In the genomic region with DNA sequence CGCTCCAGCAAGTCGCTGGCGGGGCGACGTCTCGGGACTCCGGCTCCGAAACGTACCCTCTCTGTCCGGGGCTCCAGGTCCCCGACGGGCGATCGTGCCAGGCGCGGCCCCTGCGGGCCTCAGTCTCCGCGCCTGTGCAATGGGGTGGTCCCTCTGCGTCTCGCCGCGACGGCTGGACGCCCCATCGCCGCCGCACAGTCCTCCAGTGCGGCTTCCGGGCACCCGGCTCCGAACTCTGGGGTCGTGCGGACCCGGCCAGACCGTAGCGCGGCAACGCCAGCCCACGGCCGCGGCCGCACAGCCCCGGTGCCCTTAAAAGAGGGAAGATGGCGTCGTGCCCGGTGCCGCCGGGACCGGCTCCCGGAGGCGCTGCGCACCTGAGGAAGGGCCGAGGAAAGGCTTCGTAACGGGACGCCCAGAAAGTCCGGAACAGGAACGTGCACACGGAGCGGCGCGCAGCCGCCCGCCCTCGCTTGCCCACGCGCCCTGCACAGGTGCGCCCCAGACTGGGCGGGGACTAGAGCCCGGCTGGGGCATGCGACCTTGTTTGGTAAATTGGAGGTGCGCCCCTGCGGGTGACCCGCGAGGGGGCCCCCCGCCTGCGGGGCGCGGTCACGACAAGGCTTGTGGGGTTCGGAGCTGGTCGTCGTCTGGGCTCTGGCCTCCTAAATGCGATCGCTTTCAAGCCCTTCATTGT, we compare ENCODE assay signal across 1 cellular context.
A peak's percentile ranks its signal among the peaks of the same experiment; 100 is the strongest.
TF ChIP-seq lines count a peak whose summit lies in the region.

No MANE protein-coding gene starts in this region.

TF ChIP-seq in K562, 482 proteins besides CTCF, POLR2A, EP300 and RAD21 (continues in another document):
- no peak for TF ChIP-seq ZNF134 (CRISPR knock-in tag; conservative IDR thresholded peaks at IDR 0.05)
- no peak for TF ChIP-seq ZNF695 (CRISPR knock-in tag; IDR thresholded peaks at IDR 0.05)
- no peak for TF ChIP-seq ASH1L (IDR thresholded peaks at IDR 0.05; ENCODE audit: borderline replicate concordance, low read depth, partially characterized antibody)
- TF ChIP-seq, protein P1, sequence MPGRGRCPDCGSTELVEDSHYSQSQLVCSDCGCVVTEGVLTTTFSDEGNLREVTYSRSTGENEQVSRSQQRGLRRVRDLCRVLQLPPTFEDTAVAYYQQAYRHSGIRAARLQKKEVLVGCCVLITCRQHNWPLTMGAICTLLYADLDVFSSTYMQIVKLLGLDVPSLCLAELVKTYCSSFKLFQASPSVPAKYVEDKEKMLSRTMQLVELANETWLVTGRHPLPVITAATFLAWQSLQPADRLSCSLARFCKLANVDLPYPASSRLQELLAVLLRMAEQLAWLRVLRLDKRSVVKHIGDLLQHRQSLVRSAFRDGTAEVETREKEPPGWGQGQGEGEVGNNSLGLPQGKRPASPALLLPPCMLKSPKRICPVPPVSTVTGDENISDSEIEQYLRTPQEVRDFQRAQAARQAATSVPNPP (IDR thresholded peaks at IDR 0.05; ENCODE audit: borderline replicate concordance, insufficient read depth, insufficient read length), result no peak
- 0 out of 2 replicates have a peak, but pooled peaks have one; percentile 22 for TF ChIP-seq POLR2G (IDR thresholded peaks at IDR 0.05; ENCODE audit: low read depth, low read length)
- peak; percentile 26; the same call in 1 of the 2 replicates for TF ChIP-seq RBFOX2 (IDR thresholded peaks at IDR 0.05; ENCODE audit: low read depth, low read length)
- TF ChIP-seq PCBP2 (IDR thresholded peaks at IDR 0.05; ENCODE audit: low read depth, low read length, poor library complexity, severe bottlenecking), result no peak
- TF ChIP-seq CXXC5 (CRISPR knock-in tag; IDR thresholded peaks at IDR 0.05), result peak; percentile 13; the same call in 1 of the 2 replicates
- TF ChIP-seq ZNF408 (CRISPR knock-in tag; IDR thresholded peaks at IDR 0.05; ENCODE audit: low read depth), result no peak
- TF ChIP-seq FOSL1 (tag; conservative IDR thresholded peaks at IDR 0.05), result no peak
- TF ChIP-seq MAFK (IDR thresholded peaks at IDR 0.05; ENCODE audit: low read length), result no peak
- TF ChIP-seq MAZ (CRISPR knock-in tag; conservative IDR thresholded peaks at IDR 0.05 in 1 of 2, IDR thresholded peaks at IDR 0.05 in 1 of 2), result no peak
- no peak for TF ChIP-seq OTX1 (CRISPR knock-in tag; IDR thresholded peaks at IDR 0.05)
- TF ChIP-seq MTF1 (CRISPR knock-in tag; IDR thresholded peaks at IDR 0.05; ENCODE audit: borderline replicate concordance), result no peak
- TF ChIP-seq PTRF (tag; IDR thresholded peaks at IDR 0.05), result no peak
- TF ChIP-seq MAFG (tag; conservative IDR thresholded peaks at IDR 0.05), result no peak
- TF ChIP-seq ZEB2 (IDR thresholded peaks at IDR 0.05), result no peak
- no peak for TF ChIP-seq CCAR2 (IDR thresholded peaks at IDR 0.05; ENCODE audit: low read depth, low read length)
- TF ChIP-seq HDAC1 (IDR thresholded peaks at IDR 0.05), result no peak
- no peak for TF ChIP-seq U2AF1 (optimal IDR thresholded peaks at IDR 0.05; ENCODE audit: low read depth, low read length)
- TF ChIP-seq, protein P2, sequence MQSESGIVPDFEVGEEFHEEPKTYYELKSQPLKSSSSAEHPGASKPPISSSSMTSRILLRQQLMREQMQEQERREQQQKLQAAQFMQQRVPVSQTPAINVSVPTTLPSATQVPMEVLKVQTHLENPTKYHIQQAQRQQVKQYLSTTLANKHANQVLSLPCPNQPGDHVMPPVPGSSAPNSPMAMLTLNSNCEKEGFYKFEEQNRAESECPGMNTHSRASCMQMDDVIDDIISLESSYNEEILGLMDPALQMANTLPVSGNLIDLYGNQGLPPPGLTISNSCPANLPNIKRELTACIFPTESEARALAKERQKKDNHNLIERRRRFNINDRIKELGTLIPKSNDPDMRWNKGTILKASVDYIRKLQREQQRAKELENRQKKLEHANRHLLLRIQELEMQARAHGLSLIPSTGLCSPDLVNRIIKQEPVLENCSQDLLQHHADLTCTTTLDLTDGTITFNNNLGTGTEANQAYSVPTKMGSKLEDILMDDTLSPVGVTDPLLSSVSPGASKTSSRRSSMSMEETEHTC (IDR thresholded peaks at IDR 0.05), result no peak
- no peak for TF ChIP-seq GABPA (tag; conservative IDR thresholded peaks at IDR 0.05; ENCODE audit: low read depth)
- no peak for TF ChIP-seq SMC3 (conservative IDR thresholded peaks at IDR 0.05; ENCODE audit: insufficient read depth, low read depth, low read length)
- TF ChIP-seq ZSCAN29 (IDR thresholded peaks at IDR 0.05), result no peak
- no peak for TF ChIP-seq HDAC6 (IDR thresholded peaks at IDR 0.05; ENCODE audit: low read depth, low read length)
- no peak for TF ChIP-seq ZNF699 (CRISPR knock-in tag; IDR thresholded peaks at IDR 0.05; ENCODE audit: insufficient replicate concordance)
- no peak for TF ChIP-seq GATA2 (CRISPR knock-in tag; IDR thresholded peaks at IDR 0.05)
- TF ChIP-seq RBM17 (IDR thresholded peaks at IDR 0.05; ENCODE audit: borderline replicate concordance, low read depth, low read length), result no peak
- 0 out of 4 replicates have a peak, but pooled peaks of 1 of the 2 experiments have one; percentile 14 for TF ChIP-seq KDM1A (IDR thresholded peaks at IDR 0.05)
- no peak for TF ChIP-seq HNRNPK (IDR thresholded peaks at IDR 0.05; ENCODE audit: low read depth, low read length, poor library complexity, severe bottlenecking)
- no peak for TF ChIP-seq FOS (IDR thresholded peaks at IDR 0.05; ENCODE audit: extremely low read depth, insufficient read length)
- no peak for TF ChIP-seq ZNF717 (CRISPR knock-in tag; IDR thresholded peaks at IDR 0.05)
- no peak for TF ChIP-seq ZNF175 (CRISPR knock-in tag; IDR thresholded peaks at IDR 0.05; ENCODE audit: low read depth)
- TF ChIP-seq MEIS2 (IDR thresholded peaks at IDR 0.05; ENCODE audit: partially characterized antibody), result no peak
- TF ChIP-seq, protein P3, sequence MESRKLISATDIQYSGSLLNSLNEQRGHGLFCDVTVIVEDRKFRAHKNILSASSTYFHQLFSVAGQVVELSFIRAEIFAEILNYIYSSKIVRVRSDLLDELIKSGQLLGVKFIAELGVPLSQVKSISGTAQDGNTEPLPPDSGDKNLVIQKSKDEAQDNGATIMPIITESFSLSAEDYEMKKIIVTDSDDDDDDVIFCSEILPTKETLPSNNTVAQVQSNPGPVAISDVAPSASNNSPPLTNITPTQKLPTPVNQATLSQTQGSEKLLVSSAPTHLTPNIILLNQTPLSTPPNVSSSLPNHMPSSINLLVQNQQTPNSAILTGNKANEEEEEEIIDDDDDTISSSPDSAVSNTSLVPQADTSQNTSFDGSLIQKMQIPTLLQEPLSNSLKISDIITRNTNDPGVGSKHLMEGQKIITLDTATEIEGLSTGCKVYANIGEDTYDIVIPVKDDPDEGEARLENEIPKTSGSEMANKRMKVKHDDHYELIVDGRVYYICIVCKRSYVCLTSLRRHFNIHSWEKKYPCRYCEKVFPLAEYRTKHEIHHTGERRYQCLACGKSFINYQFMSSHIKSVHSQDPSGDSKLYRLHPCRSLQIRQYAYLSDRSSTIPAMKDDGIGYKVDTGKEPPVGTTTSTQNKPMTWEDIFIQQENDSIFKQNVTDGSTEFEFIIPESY (CRISPR knock-in tag; IDR thresholded peaks at IDR 0.05), result peak; percentile 38; the same call in 1 of the 2 replicates
- TF ChIP-seq ATF7 (IDR thresholded peaks at IDR 0.05), result no peak
- TF ChIP-seq ZBTB2 (IDR thresholded peaks at IDR 0.05), result no peak
- TF ChIP-seq, protein P4, sequence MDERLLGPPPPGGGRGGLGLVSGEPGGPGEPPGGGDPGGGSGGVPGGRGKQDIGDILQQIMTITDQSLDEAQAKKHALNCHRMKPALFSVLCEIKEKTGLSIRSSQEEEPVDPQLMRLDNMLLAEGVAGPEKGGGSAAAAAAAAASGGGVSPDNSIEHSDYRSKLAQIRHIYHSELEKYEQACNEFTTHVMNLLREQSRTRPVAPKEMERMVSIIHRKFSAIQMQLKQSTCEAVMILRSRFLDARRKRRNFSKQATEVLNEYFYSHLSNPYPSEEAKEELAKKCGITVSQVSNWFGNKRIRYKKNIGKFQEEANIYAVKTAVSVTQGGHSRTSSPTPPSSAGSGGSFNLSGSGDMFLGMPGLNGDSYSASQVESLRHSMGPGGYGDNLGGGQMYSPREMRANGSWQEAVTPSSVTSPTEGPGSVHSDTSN (CRISPR knock-in tag; IDR thresholded peaks at IDR 0.05; ENCODE audit: low read depth), result no peak
- TF ChIP-seq, protein P4 (tag; conservative IDR thresholded peaks at IDR 0.05; ENCODE audit: low read depth), result no peak
- 0 out of 2 replicates have a peak, but pooled peaks have one; percentile 2 for TF ChIP-seq SMAD4 (CRISPR knock-in tag; conservative IDR thresholded peaks at IDR 0.05)
- TF ChIP-seq RBM25 (IDR thresholded peaks at IDR 0.05; ENCODE audit: low read depth, low read length, severe bottlenecking), result peak; percentile 97
- no peak for TF ChIP-seq PRMT5 (CRISPR knock-in tag; IDR thresholded peaks at IDR 0.05)
- TF ChIP-seq ZKSCAN8 (CRISPR knock-in tag; IDR thresholded peaks at IDR 0.05), result no peak
- no peak for TF ChIP-seq PHF20 (IDR thresholded peaks at IDR 0.05; ENCODE audit: partially characterized antibody)
- no peak for TF ChIP-seq CBX3 (IDR thresholded peaks at IDR 0.05; ENCODE audit: borderline replicate concordance in 1 of 2, low read length in 2 of 2)
- TF ChIP-seq CEBPG (CRISPR knock-in tag; IDR thresholded peaks at IDR 0.05), result no peak
- no peak for TF ChIP-seq CEBPG (tag; conservative IDR thresholded peaks at IDR 0.05 in 1 of 2, IDR thresholded peaks at IDR 0.05 in 1 of 2)
- TF ChIP-seq KLF10 (CRISPR knock-in tag; IDR thresholded peaks at IDR 0.05), result no peak
- TF ChIP-seq PHF8 (IDR thresholded peaks at IDR 0.05; ENCODE audit: borderline replicate concordance, low read length), result no peak
- no peak for TF ChIP-seq ARID2 (IDR thresholded peaks at IDR 0.05)
- TF ChIP-seq ZNF511 (CRISPR knock-in tag; IDR thresholded peaks at IDR 0.05), result no peak
- no peak for TF ChIP-seq SMAD3 (CRISPR knock-in tag; conservative IDR thresholded peaks at IDR 0.05)
- TF ChIP-seq, protein P5, sequence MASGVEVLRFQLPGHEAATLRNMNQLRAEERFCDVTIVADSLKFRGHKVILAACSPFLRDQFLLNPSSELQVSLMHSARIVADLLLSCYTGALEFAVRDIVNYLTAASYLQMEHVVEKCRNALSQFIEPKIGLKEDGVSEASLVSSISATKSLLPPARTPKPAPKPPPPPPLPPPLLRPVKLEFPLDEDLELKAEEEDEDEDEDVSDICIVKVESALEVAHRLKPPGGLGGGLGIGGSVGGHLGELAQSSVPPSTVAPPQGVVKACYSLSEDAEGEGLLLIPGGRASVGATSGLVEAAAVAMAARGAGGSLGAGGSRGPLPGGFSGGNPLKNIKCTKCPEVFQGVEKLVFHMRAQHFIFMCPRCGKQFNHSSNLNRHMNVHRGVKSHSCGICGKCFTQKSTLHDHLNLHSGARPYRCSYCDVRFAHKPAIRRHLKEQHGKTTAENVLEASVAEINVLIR (CRISPR knock-in tag; IDR thresholded peaks at IDR 0.05), result no peak
